ENCODE assay signal across 4 cellular contexts in the genomic region with DNA sequence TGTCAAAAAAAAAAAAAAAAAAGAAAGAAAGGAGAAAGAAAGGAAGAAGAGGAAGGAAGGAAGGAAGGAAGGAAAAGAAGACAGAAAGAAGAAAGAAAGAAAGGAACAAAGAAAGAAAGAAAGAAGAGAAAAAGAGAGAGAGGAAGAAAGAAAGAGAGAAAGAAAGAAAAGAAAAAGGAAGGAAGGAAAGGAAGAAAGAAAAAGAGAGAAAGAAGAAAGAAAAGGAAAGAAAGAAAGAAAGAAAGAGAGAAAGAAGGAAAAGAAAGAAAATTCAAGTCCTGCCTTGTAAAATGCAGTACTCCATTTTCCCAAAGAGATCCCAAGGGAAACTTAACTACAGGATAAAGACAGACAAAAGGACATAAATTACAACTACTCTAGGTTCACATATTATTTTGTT. TPM values are rescaled to one million over a fixed set of nuclear protein-coding genes. Genes with fewer than 3 reads are reported as not detected.
"Had no signal": no experiment of that assay in that cellular context is flagged by ENCODE, and none has a peak within 500 bp of the region (broad histone marks: within the 10 kb centered on the region; RNA-seq: fewer than 3 reads in every experiment).

No MANE protein-coding gene starts in this region.

RNA-seq across cellular contexts. Expression of gene PPIAL4C, which starts 10.9 kb away (rescaled TPM):
- total RNA-seq: M059J, PC-3, Peyer's patch, SJSA1 had no signal
